Comparison of ENCODE assay signal across 21 cellular contexts in the genomic region with DNA sequence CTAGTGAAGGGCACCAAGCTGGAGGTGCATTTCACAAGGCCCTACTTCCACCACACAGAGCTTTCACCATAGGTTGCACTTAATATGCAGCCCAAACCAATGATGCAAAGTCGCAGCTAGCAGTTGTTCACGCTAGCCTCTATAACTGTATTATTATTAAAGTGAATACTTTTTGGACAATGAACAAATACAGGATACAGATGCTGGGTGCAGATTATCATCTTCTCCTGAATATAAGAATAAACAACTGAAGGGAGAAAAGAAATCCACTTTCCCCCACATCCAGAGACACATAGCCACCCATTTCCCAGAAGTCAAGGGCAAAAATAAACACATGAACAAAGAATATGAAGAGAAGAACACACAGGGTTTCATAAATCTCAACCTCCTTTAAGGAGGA.
"Had no signal": no experiment of that assay in that cellular context is flagged by ENCODE, and none has a peak within 500 bp of the region (broad histone marks: within the 10 kb centered on the region; RNA-seq: fewer than 3 reads in every experiment).

No MANE protein-coding gene starts in this region.

- H3K27me3 ChIP-seq: MG63 had no signal

- H3K4me2 ChIP-seq: SK-N-SH had no signal

- H3K9me2 ChIP-seq: SK-N-SH had no signal

- DNase-seq: KBM-7, MG63, NCI-H1092, NCI-H1105 treated with DMSO at 0.1 percent for 48 hours, NCI-H1417 treated with DMSO at 0.1 percent for 48 hours, NCI-H146, NCI-H1694 treated with DMSO at 0.1 percent for 48 hours, NCI-H1930, NCI-H2081, NCI-H2107, NCI-H2227 treated with DMSO at 0.1 percent for 48 hours, NCI-H446, NCI-H510A, NCI-H524 treated with DMSO at 0.1 percent for 48 hours, NCI-H69, NCI-H774, PC-3, SHP77, SK-N-SH had no signal

- H3K9ac ChIP-seq: SK-N-SH had no signal

- ATAC-seq: Panc1, PC-3 had no signal

- H3K36me3 ChIP-seq: MG63 had no signal

- H3K4me3 ChIP-seq: MG63 had no signal

- H3K9me3 ChIP-seq: MG63 had no signal

- H3K27ac ChIP-seq: RWPE1 had no signal
